In genomic region chr1:88088481-88088880, GRCh38 we compare ENCODE assay signal across 12 cellular contexts.
"Had no signal": no experiment of that assay in that cellular context is flagged by ENCODE, and none has a peak within 500 bp of the region (broad histone marks: within the 10 kb centered on the region; RNA-seq: fewer than 3 reads in every experiment).

No MANE protein-coding gene starts in this region.

- H3K27ac Mint-ChIP-seq: activated CD4-positive, alpha-beta memory T cell treated with anti-CD3 and anti-CD28 coated beads for 36 hours; activated CD4-positive, alpha-beta T cell treated with anti-CD3 and anti-CD28 coated beads for 36 hours; naive thymus-derived CD4-positive, alpha-beta T cell had no signal

- H3K36me3 ChIP-seq: gastroesophageal sphincter, left ventricle myocardium inferior, transverse colon had no signal

- ATAC-seq: activated CD4-positive, alpha-beta T cell treated with anti-CD3 and anti-CD28 coated beads for 36 hours; activated T-cell treated with anti-CD3 and anti-CD28 coated beads, Interleukin-2, amount 50 U/mL, for 4 hours; gastroesophageal sphincter; mucosa of descending colon; naive thymus-derived CD4-positive, alpha-beta T cell; sciatic nerve; stimulated activated naive CD8-positive, alpha-beta T cell treated with anti-CD3 and anti-CD28 coated beads, Interleukin-15, Interleukin-2, amounts not matched to agents 100 U/mL and 50 U/mL, for 24 hours had no signal

- H3K36me3 Mint-ChIP-seq: activated CD4-positive, alpha-beta memory T cell treated with anti-CD3 and anti-CD28 coated beads for 36 hours had no signal

- H3K27ac ChIP-seq: gastroesophageal sphincter, left ventricle myocardium inferior, transverse colon had no signal

- DNase-seq: activated CD4-positive, alpha-beta memory T cell treated with anti-CD3 and anti-CD28 coated beads for 36 hours; activated CD4-positive, alpha-beta T cell treated with anti-CD3 and anti-CD28 coated beads for 36 hours; activated effector memory CD4-positive, alpha-beta T cell treated with Interleukin-2 at 50 U/mL for 16 hours; activated naive CD4-positive, alpha-beta T cell treated with anti-CD3 and anti-CD28 coated beads, Interleukin-2, amount 50 U/mL, for 16 hours; activated T-cell treated with anti-CD3 and anti-CD28 coated beads, Interleukin-2, amount 50 U/mL, for 4 hours; left ventricle myocardium inferior; mucosa of descending colon; naive thymus-derived CD4-positive, alpha-beta T cell; stimulated activated naive CD8-positive, alpha-beta T cell treated with anti-CD3 and anti-CD28 coated beads, Interleukin-15, Interleukin-2, amounts not matched to agents 100 U/mL and 50 U/mL, for 24 hours; transverse colon had no signal

- H3K4me1 ChIP-seq: gastroesophageal sphincter, left ventricle myocardium inferior, transverse colon had no signal

- H3K27me3 ChIP-seq: gastroesophageal sphincter, transverse colon had no signal

- H3K9me3 ChIP-seq: mucosa of descending colon had no signal

- H3K4me3 ChIP-seq: gastroesophageal sphincter, left ventricle myocardium inferior, mucosa of descending colon, transverse colon had no signal

- H3K4me3 Mint-ChIP-seq: activated CD4-positive, alpha-beta memory T cell treated with anti-CD3 and anti-CD28 coated beads for 36 hours; activated CD4-positive, alpha-beta T cell treated with anti-CD3 and anti-CD28 coated beads for 36 hours; activated T-cell treated with anti-CD3 and anti-CD28 coated beads, Interleukin-2, amount 50 U/mL, for 4 hours; naive thymus-derived CD4-positive, alpha-beta T cell had no signal

- H3K4me1 Mint-ChIP-seq: activated CD4-positive, alpha-beta T cell treated with anti-CD3 and anti-CD28 coated beads for 36 hours; naive thymus-derived CD4-positive, alpha-beta T cell had no signal
